ENCODE assay signal across 17 cellular contexts in genomic region chr7:157587051-157587450, GRCh38.
A peak's percentile ranks its signal among the peaks of the same experiment; 100 is the strongest.
DNase-seq lines count a peak whose midpoint lies in the region; ATAC-seq, FAIRE-seq and TF ChIP-seq lines count a peak whose summit lies in the region.
"Had no signal": no experiment of that assay in that cellular context is flagged by ENCODE, and none has a peak within 500 bp of the region (broad histone marks: within the 10 kb centered on the region; RNA-seq: fewer than 3 reads in every experiment).

No MANE protein-coding gene starts in this region.

- peaks cover 0 to 4% of the 10 kb centered on the region in 2 experiments; a peak in 1 of 5 replicates for H3K4me1 ChIP-seq in K562 (replicated peaks in 1 of 2; ENCODE audit: control insufficient read depth in 2 of 2, insufficient read depth in 2 of 2, low read length in 2 of 2)
- H3K4me1 ChIP-seq: HAP-1 had no signal

- no peak for DNase-seq in T-helper 2 cell treated with Interferon-gamma antibody and Interleukin-4, amounts not matched to agents 5 μg/mL and 100 μg/mL, for 36 hours (ENCODE audit: low spot score)
- DNase-seq in T-helper 2 cell (no peak), K562 (ENCODE audit: extremely low read depth in 1 of 4, low spot score in 3 of 4) (no peak)
- DNase-seq in activated CD4-positive, alpha-beta T cell treated with anti-CD3 and anti-CD28 coated beads, Interleukin-2, amount 50 U/mL, for 4 hours = no peak
- DNase-seq: AML-193; C1 segment of cervical spinal cord; Calu3; CD4-positive, alpha-beta T cell; DMS 273 treated with DMSO at 0.1 percent for 48 hours had no signal

- TF ChIP-seq RAD21 in K562 (CRISPR knock-in tag; conservative IDR thresholded peaks at IDR 0.05 in 1 of 2, IDR thresholded peaks at IDR 0.05 in 1 of 2) = no peak
- no peak for TF ChIP-seq RAD21 in neural cell (conservative IDR thresholded peaks at IDR 0.05)

- H3K27ac ChIP-seq in K562 (ENCODE audit: extremely low read depth, low read depth, low read length) = no peak overlapping the region
- H3K27ac ChIP-seq in neural cell (ENCODE audit: low read length) = peak overlapping the region; percentile 12
- H3K27ac ChIP-seq: 22Rv1 had no signal

- ATAC-seq in K562 (no peak), HG02588 (IDR thresholded peaks at IDR 0.05; ENCODE audit: unreplicated experiment) (no peak), GM19397 (IDR thresholded peaks at IDR 0.05; ENCODE audit: unreplicated experiment) (no peak)

- no peak for TF ChIP-seq POLR2A in K562 (conservative IDR thresholded peaks at IDR 0.05)

- peaks cover 12% of the 10 kb centered on the region for H3K4me1 Mint-ChIP-seq in T-helper 2 cell treated with Interferon-gamma antibody and Interleukin-4, amounts not matched to agents 5 μg/mL and 100 μg/mL, for 36 hours (ENCODE audit: low read depth)

- H3K9ac ChIP-seq in K562 (ENCODE audit: insufficient read depth in 1 of 2, low read depth in 2 of 2, low read length in 2 of 2) = no peak overlapping the region; a peak in 1 of 4 replicates
- peak overlapping the region; percentile 20 for H3K9ac ChIP-seq in neural cell (ENCODE audit: low read length)

- WGBS in K562 (ENCODE audit: insufficient coverage, low coverage, missing lambda C conversion rate) = 0% methylated on average over 8 of the region's 8 CpGs

- peaks cover 35% of the 10 kb centered on the region for H3K27me3 Mint-ChIP-seq in T-helper 2 cell treated with Interferon-gamma antibody and Interleukin-4, amounts not matched to agents 5 μg/mL and 100 μg/mL, for 36 hours (ENCODE audit: low read depth)

- H3K27ac Mint-ChIP-seq in T-helper 2 cell treated with Interferon-gamma antibody and Interleukin-4, amounts not matched to agents 5 μg/mL and 100 μg/mL, for 36 hours = peak overlapping the region; percentile 62
- H3K27ac Mint-ChIP-seq: CD4-positive, alpha-beta T cell had no signal

- no peak for TF ChIP-seq CTCF in K562 (IDR thresholded peaks at IDR 0.05 in 2 of 3, conservative IDR thresholded peaks at IDR 0.05 in 1 of 3; ENCODE audit: insufficient read depth in 2 of 3, low read depth in 1 of 3, low read length in 3 of 3)
- no peak for TF ChIP-seq CTCF in neural cell (IDR thresholded peaks at IDR 0.05; ENCODE audit: poor library complexity, severe bottlenecking)

- no peaks in the 10 kb centered on the region for H3K9me2 ChIP-seq in neural cell (ENCODE audit: insufficient read depth, low read length)

- H3K36me3 ChIP-seq in K562 (ENCODE audit: control insufficient read depth, insufficient read depth, low read length) (no peaks in the 10 kb centered on the region), neural cell (ENCODE audit: insufficient read depth, low read length) (peaks cover 7% of the 10 kb centered on the region)
- H3K36me3 ChIP-seq: HAP-1 had no signal

- intact Hi-C loops in K562 (cut with micrococcal nuclease) = no loop called here

- H3K9me1 ChIP-seq in K562 (ENCODE audit: control insufficient read depth, insufficient read depth, low read length) = no peaks in the 10 kb centered on the region

- H3K79me2 ChIP-seq in K562 (ENCODE audit: control insufficient read depth, insufficient read depth, low read length) = no peaks in the 10 kb centered on the region
- peaks cover 12% of the 10 kb centered on the region for H3K79me2 ChIP-seq in neural cell (replicated peaks; ENCODE audit: insufficient read depth, low read length)

- no peak for FAIRE-seq in K562 (lab: Jason Lieb, UNC)
- FAIRE-seq: GM12891, H1, HTR-8/SVneo had no signal

- H4K20me1 ChIP-seq in K562 (replicated peaks; ENCODE audit: control insufficient read depth, insufficient read depth, low read length) (peaks cover 10% of the 10 kb centered on the region), neural cell (ENCODE audit: insufficient read depth) (no peaks in the 10 kb centered on the region)

- H3K9me3 ChIP-seq in K562 (replicated peaks; ENCODE audit: control insufficient read depth, insufficient read depth, low read depth, low read length) (peaks cover 4% of the 10 kb centered on the region; the same call in 1 of the 2 replicates), neural cell (ENCODE audit: low read length) (no peaks in the 10 kb centered on the region)
- H3K9me3 ChIP-seq: HAP-1 had no signal

- no peaks in the 10 kb centered on the region for H3K9me3 Mint-ChIP-seq in T-helper 2 cell treated with Interferon-gamma antibody and Interleukin-4, amounts not matched to agents 5 μg/mL and 100 μg/mL, for 36 hours
- H3K9me3 Mint-ChIP-seq: CD4-positive, alpha-beta T cell had no signal

- in situ Hi-C loops in K562 (cut with MboI) = no loop called here

- no peak overlapping the region for H3K4me3 Mint-ChIP-seq in T-helper 2 cell treated with Interferon-gamma antibody and Interleukin-4, amounts not matched to agents 5 μg/mL and 100 μg/mL, for 36 hours
- H3K4me3 Mint-ChIP-seq: CD4-positive, alpha-beta T cell had no signal

- POLR2A ChIA-PET in K562 (lab: Yijun Ruan, JAX) = interaction anchor here (0.6 kb wide), 1 partner anchor 1776 kb away, joined by 3 read pairs; no protein-coding TSS in a partner anchor

- TF ChIP-seq EP300 in K562 (IDR thresholded peaks at IDR 0.05; ENCODE audit: low read length) = no peak
- TF ChIP-seq EP300 in neural cell (conservative IDR thresholded peaks at IDR 0.05; ENCODE audit: poor library complexity, severe bottlenecking) = peak; percentile 76

- CTCF ChIA-PET in K562 (lab: Yijun Ruan, JAX; ENCODE audit: low intra/inter-chr PET ratio) = no interaction called here

- H3F3A ChIP-seq in neural cell (ENCODE audit: insufficient read depth, low read length, poor library complexity, severe bottlenecking) = no peaks in the 10 kb centered on the region

- H3K36me3 Mint-ChIP-seq in T-helper 2 cell treated with Interferon-gamma antibody and Interleukin-4, amounts not matched to agents 5 μg/mL and 100 μg/mL, for 36 hours (ENCODE audit: low read depth) = no peaks in the 10 kb centered on the region

- no TSS peak for BruUV-seq in K562 (replicated peaks; lab: Mats Ljungman, UMichigan)

- H3K4me3 ChIP-seq in K562 = no peak overlapping the region
- no peak overlapping the region for H3K4me3 ChIP-seq in neural cell (ENCODE audit: low read length)
- H3K4me3 ChIP-seq: HAP-1 had no signal

- H2AFZ ChIP-seq in K562 (ENCODE audit: low read depth, low read length) (no peak overlapping the region), neural cell (ENCODE audit: low read depth, low read length) (no peak overlapping the region)

- H3K27me3 ChIP-seq in K562 (ENCODE audit: control insufficient read depth in 2 of 2, insufficient read depth in 2 of 2, low read length in 2 of 2) = peaks cover 64 to 84% of the 10 kb centered on the region in 2 experiments
- H3K27me3 ChIP-seq in neural cell (ENCODE audit: insufficient read depth, low read depth, low read length) = no peaks in the 10 kb centered on the region

- H3K4me2 ChIP-seq in K562 (ENCODE audit: insufficient read depth, low read length) (no peak overlapping the region), neural cell (ENCODE audit: low read length) (no peak overlapping the region)

TF ChIP-seq in K562, 482 proteins besides CTCF, POLR2A, EP300 and RAD21:
- TF ChIP-seq MCM3 (IDR thresholded peaks at IDR 0.05) = 0 out of 2 replicates have a peak, but pooled peaks have one; percentile 15
- no peak for TF ChIP-seq NUFIP1 (IDR thresholded peaks at IDR 0.05; ENCODE audit: partially characterized antibody)
- no peak for TF ChIP-seq CBX3 (IDR thresholded peaks at IDR 0.05; ENCODE audit: borderline replicate concordance in 1 of 2, low read length in 2 of 2)

TF ChIP-seq in neural cell, 6 proteins besides CTCF, POLR2A, EP300 and RAD21:
- TF ChIP-seq EZH2 (IDR thresholded peaks at IDR 0.05; ENCODE audit: borderline replicate concordance, insufficient read depth, low read length, poor library complexity, severe bottlenecking) (no peak), POLR2AphosphoS5 (IDR thresholded peaks at IDR 0.05) (peak; percentile 33), TAF1 (IDR thresholded peaks at IDR 0.05; ENCODE audit: low read depth) (no peak), SMC3 (conservative IDR thresholded peaks at IDR 0.05; ENCODE audit: poor library complexity) (no peak), MXI1 (conservative IDR thresholded peaks at IDR 0.05; ENCODE audit: poor library complexity, severe bottlenecking) (no peak)
